In the genomic region with DNA sequence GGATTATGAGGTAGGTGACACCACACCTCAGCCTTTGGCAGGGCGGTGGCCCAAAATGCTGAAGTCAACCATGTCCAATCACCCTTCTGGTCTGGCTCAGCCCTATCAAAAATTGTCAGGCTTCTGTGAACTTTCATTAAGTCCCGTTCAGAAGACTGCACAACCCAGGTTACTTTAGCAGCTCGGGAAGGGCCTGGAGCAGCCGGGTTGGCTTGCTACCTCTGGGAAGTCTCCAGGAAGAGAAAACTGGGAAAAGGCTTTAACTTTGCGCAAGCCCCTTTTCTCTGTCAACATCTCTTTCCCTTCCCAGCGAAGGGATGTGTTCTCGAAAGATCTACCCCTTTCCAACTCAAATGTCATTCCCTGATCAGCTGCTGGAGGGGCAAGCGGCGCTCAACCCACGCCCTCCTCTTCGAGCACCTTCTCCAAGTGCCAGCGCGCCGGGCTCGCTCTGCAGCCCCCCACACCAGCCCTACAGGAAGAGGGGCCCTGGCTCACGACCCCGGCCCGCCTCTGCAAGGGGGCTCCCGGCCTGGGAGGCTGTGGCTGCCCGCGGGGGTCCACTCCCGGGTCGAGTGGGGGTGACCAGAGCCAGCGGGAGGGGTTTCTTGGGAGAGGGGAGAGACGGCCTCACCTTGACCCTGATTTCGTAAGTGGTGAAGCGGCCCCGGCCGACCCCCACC, we compare ENCODE assay signal across 8 cellular contexts. TPM values are rescaled to one million over a fixed set of nuclear protein-coding genes. Genes with fewer than 3 reads are reported as not detected.
DNase-seq lines count a peak whose midpoint lies in the region; ATAC-seq and TF ChIP-seq lines count a peak whose summit lies in the region.

No MANE protein-coding gene starts in this region.

- H3K36me3 ChIP-seq in left ventricle myocardium inferior (peaks cover 4% of the 10 kb centered on the region), parathyroid adenoma (ENCODE audit: control insufficient read depth, insufficient read depth, low read length) (no peaks in the 10 kb centered on the region)

- intact Hi-C loops in left ventricle myocardium inferior (cut with micrococcal nuclease): no loop called here

- DNase-seq in AG08396 (ENCODE audit: low spot score) (peak; percentile 45), OCI-M1 (lab: John Stamatoyannopoulos, UW) (peak; percentile 81), amniotic epithelial cell (ENCODE audit: low read depth) (peak; percentile 55), left ventricle myocardium inferior (peak; percentile 32), MV-4-11 (lab: John Stamatoyannopoulos, UW) (no peak)

- peaks cover 13% of the 10 kb centered on the region for H3K79me2 ChIP-seq in parathyroid adenoma

- TF ChIP-seq CTCF in left ventricle myocardium inferior (IDR thresholded peaks at IDR 0.05; ENCODE audit: borderline replicate concordance) (no peak), parathyroid adenoma (IDR thresholded peaks at IDR 0.05) (no peak)

- peak; percentile 14 for ATAC-seq in GM18511 (IDR thresholded peaks at IDR 0.05; ENCODE audit: unreplicated experiment)
- ATAC-seq in HG03159 (IDR thresholded peaks at IDR 0.05; ENCODE audit: unreplicated experiment): peak; percentile 10

- H3K4me3 ChIP-seq in left ventricle myocardium inferior (peak overlapping the region; percentile 82), parathyroid adenoma (ENCODE audit: low read depth, low read length) (peak overlapping the region; percentile 94)

- peak overlapping the region; percentile 95 for H3K9ac ChIP-seq in parathyroid adenoma

- no peaks in the 10 kb centered on the region for H3K27me3 ChIP-seq in left ventricle myocardium inferior (ENCODE audit: low read depth)
- H3K27me3 ChIP-seq in parathyroid adenoma (ENCODE audit: control insufficient read depth, insufficient read depth, low read length): no peaks in the 10 kb centered on the region

- peak overlapping the region; percentile 72 for H3K4me2 ChIP-seq in parathyroid adenoma (ENCODE audit: low read length)

- H3K27ac ChIP-seq in left ventricle myocardium inferior (replicated peaks) (peak overlapping the region; percentile 96), parathyroid adenoma (peak overlapping the region; percentile 94)

- H3K4me1 ChIP-seq in left ventricle myocardium inferior: peaks cover 67% of the 10 kb centered on the region
- H3K4me1 ChIP-seq in parathyroid adenoma: no peaks in the 10 kb centered on the region

- peak overlapping the region; percentile 97 for H2AFZ ChIP-seq in parathyroid adenoma

- H3K9me3 ChIP-seq in left ventricle myocardium inferior (replicated peaks) (no peaks in the 10 kb centered on the region), parathyroid adenoma (ENCODE audit: control insufficient read depth, low read length) (no peaks in the 10 kb centered on the region)

RNA-seq across cellular contexts. Expression of a gene that starts 0.6 kb away (rescaled TPM):
- 245 TPM for total RNA-seq in left ventricle myocardium inferior

RNA-seq across cellular contexts. Expression of a gene that starts 34.6 kb away (rescaled TPM):
- total RNA-seq in left ventricle myocardium inferior: 13.3 TPM
